Comparison of ENCODE assay signal across 25 cellular contexts in the genomic region with DNA sequence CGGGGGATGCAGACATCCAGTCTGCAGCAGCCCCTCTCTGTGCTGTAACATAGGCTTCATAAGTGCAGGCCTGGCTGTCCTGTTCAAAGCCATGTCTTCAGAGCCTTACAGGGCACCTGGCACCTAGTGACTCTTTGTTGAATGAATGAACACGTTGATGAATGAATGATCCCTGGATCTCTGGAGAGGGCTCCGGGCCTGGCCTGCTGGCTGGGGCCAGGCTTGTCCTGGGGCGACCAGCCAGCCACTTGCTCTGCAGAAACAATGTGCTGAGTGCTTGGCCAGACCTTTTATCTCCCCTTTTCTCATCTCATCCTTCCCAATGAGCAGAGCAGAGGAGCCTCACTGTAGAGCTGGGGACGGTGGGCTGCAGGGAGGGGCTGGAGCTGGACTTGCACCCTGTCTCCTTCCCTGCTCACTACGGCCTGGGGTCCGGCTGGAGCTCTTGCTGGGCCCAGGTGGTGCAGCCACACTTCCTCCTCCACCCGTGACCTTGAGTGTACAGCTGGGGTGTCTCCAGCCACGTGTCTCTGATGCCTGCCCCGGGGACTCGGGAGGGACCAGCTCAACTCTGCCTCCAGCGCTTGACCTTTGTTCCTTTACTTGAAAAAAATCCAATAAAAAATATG.
A peak's percentile ranks its signal among the peaks of the same experiment; 100 is the strongest.
DNase-seq lines count a peak whose midpoint lies in the region; ATAC-seq and TF ChIP-seq lines count a peak whose summit lies in the region.
"Had no signal": no experiment of that assay in that cellular context is flagged by ENCODE, and none has a peak within 500 bp of the region (broad histone marks: within the 10 kb centered on the region; RNA-seq: fewer than 3 reads in every experiment).

No MANE protein-coding gene starts in this region.

- intact Hi-C loops in sciatic nerve (cut with DNase I): no loop called here

- H3K36me3 Mint-ChIP-seq in chondrocyte (ENCODE audit: low read depth): no peaks in the 10 kb centered on the region
- H3K36me3 Mint-ChIP-seq: CD14-positive monocyte had no signal

- peak overlapping the region in 2 of 11 experiments; percentile 8 to 43; a peak in 2 of 22 replicates for H3K9ac ChIP-seq in BLaER1 treated with 17β-estradiol and CSF1 and Interleukin-3, amounts not matched to agents 10 nM and 100 nM

- peaks cover 22% of the 10 kb centered on the region for H3K27me3 Mint-ChIP-seq in chondrocyte (ENCODE audit: low read depth)

- no peaks in the 10 kb centered on the region for H4K20me1 ChIP-seq in BLaER1 treated with 17β-estradiol and CSF1 and Interleukin-3, amounts not matched to agents 10 nM and 100 nM

- no peaks in the 10 kb centered on the region for H3K9me3 Mint-ChIP-seq in chondrocyte (ENCODE audit: low read depth)

- no peak overlapping the region for H3K4me3 ChIP-seq in BLaER1 treated with 17β-estradiol and CSF1 and Interleukin-3, amounts not matched to agents 10 nM and 100 nM
- H3K4me3 ChIP-seq: A549, PC-9, SJSA1 had no signal

- TF ChIP-seq CTCF in chondrocyte (IDR thresholded peaks at IDR 0.05): no peak

- DNase-seq in chondrocyte (ENCODE audit: low spot score) (peak; percentile 68), mucosa of gallbladder (ENCODE audit: low spot score) (peak; percentile 32), sciatic nerve (ENCODE audit: low spot score) (no peak), NCI-H524 (lab: John Stamatoyannopoulos, UW) (no peak), NCI-H774 (lab: John Stamatoyannopoulos, UW) (no peak)
- DNase-seq: AML-193, Calu3, DMS79 treated with DMSO at 0.1 percent for 48 hours, GF-D8, Karpas-422, NCI-H1092 treated with DMSO at 0.1 percent for 48 hours, NCI-H1436, NCI-H187 treated with DMSO at 0.1 percent for 48 hours, NCI-H345, NCI-H510A treated with DMSO at 0.1 percent for 48 hours, NCI-H748 treated with DMSO at 0.1 percent for 48 hours, PC-9, Right ventricle myocardium superior had no signal

- H3K27ac Mint-ChIP-seq in chondrocyte (ENCODE audit: unreplicated experiment): no peak overlapping the region
- H3K27ac Mint-ChIP-seq: CD14-positive monocyte had no signal

- no peaks in the 10 kb centered on the region for H3K36me3 ChIP-seq in BLaER1 treated with 17β-estradiol and CSF1 and Interleukin-3, amounts not matched to agents 10 nM and 100 nM
- H3K36me3 ChIP-seq: SJSA1 had no signal

- H3K27ac ChIP-seq in BLaER1 treated with 17β-estradiol and CSF1 and Interleukin-3, amounts not matched to agents 10 nM and 100 nM: peak overlapping the region in 2 of 11 experiments; percentile 7 to 32; a peak in 2 of 22 replicates
- H3K27ac ChIP-seq: PC-9, SJSA1 had no signal

- H3K4me2 ChIP-seq in BLaER1 treated with 17β-estradiol and CSF1 and Interleukin-3, amounts not matched to agents 10 nM and 100 nM: peak overlapping the region in 9 of 11 experiments; percentile 5 to 87 (median 63); a peak in 17 of 22 replicates
- H3K4me2 ChIP-seq: A549, PC-9 had no signal

- no peaks in the 10 kb centered on the region for H3K9me3 ChIP-seq in BLaER1 treated with 17β-estradiol and CSF1 and Interleukin-3, amounts not matched to agents 10 nM and 100 nM (replicated peaks in 1 of 11)
- H3K9me3 ChIP-seq: A549, SJSA1 had no signal

- H3K4me1 Mint-ChIP-seq in chondrocyte (ENCODE audit: low read depth): peaks cover 23% of the 10 kb centered on the region
- H3K4me1 Mint-ChIP-seq: CD14-positive monocyte had no signal

- H3K4me3 Mint-ChIP-seq in chondrocyte (ENCODE audit: unreplicated experiment): no peak overlapping the region
- H3K4me3 Mint-ChIP-seq: CD14-positive monocyte had no signal

- H3K27me3 ChIP-seq in BLaER1 treated with 17β-estradiol and CSF1 and Interleukin-3, amounts not matched to agents 10 nM and 100 nM: no peaks in the 10 kb centered on the region
- H3K27me3 ChIP-seq: SJSA1 had no signal

- H3K4me1 ChIP-seq in BLaER1 treated with 17β-estradiol and CSF1 and Interleukin-3, amounts not matched to agents 10 nM and 100 nM: peaks cover 8 to 76% (median 56%) of the 10 kb centered on the region in 10 experiments; a peak in 18 of 20 replicates
- H3K4me1 ChIP-seq: SJSA1 had no signal

- ATAC-seq in sciatic nerve (peak; percentile 61), HG03520 (IDR thresholded peaks at IDR 0.05; ENCODE audit: unreplicated experiment) (no peak), GM21723 (IDR thresholded peaks at IDR 0.05; ENCODE audit: unreplicated experiment) (no peak)
- ATAC-seq: A549, HepG2 had no signal

Comparison
In these comparisons a context has a peak if more than half of its experiments do, and no peak if none do; other contexts are left out.
1. DNase-seq: peak in chondrocyte (single experiment) and mucosa of gallbladder (single experiment); none in sciatic nerve (single experiment), NCI-H524 (0 of 2) and NCI-H774 (single experiment).